Comparison of ENCODE assay signal across 8 cellular contexts in the genomic region with DNA sequence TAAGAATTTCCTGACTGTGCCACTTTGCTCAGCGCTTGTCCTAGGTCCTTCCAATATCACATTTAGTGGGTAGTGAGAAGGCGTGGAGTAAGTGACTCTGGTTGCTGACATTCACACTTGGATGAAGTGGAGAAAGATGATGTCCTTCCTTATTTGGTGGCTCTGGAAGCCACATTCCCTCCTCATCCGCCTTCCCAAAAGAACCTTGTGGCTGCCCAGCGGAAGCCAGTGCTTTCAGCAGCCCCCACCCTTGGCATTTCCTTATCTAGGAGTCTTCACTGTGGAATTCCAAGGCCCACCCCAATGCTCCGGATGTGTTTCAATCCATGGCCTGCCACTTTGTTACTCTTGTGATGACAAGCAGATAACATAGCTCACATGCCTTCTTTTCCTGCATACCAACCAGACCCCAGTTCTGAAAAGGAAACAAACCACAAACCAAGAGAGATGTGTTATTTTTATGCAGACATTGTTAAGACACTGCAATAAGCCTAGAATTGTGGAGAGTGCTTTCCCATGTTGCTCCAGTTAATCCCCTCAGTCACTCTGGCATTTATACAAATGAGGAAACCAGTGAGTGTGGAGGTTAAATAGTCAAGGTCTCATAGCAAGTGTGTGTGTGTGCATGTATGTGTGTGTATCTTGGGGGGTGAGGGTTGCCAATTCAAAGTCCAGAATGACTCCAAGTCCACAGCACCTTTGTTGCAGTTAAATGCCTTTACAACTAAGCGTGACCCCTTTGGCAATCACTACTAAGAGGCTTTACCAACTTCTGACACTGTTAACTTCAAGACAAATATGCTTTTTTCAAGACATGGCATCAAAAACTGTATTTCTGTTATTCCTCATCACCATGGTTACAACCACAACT. TPM values are rescaled to one million over a fixed set of nuclear protein-coding genes. Genes with fewer than 3 reads are reported as not detected.
DNase-seq lines count a peak whose midpoint lies in the region; ATAC-seq, FAIRE-seq and TF ChIP-seq lines count a peak whose summit lies in the region.
"Had no signal": no experiment of that assay in that cellular context is flagged by ENCODE, and none has a peak within 500 bp of the region (broad histone marks: within the 10 kb centered on the region; RNA-seq: fewer than 3 reads in every experiment).

No MANE protein-coding gene starts in this region.

- peak overlapping the region; percentile 61 for H3K9ac ChIP-seq in HepG2 (ENCODE audit: insufficient read depth, low read depth, low read length)

- TF ChIP-seq POLR2A in HepG2 (IDR thresholded peaks at IDR 0.05; ENCODE audit: insufficient read depth in 1 of 2, low read depth in 2 of 2, low read length in 2 of 2) (peak in 1 of 2 experiments; percentile 55; a peak in 2 of 4 replicates), vagina (IDR thresholded peaks at IDR 0.05) (no peak)

- H3K27me3 ChIP-seq in HepG2 (ENCODE audit: control insufficient read depth in 1 of 2, insufficient read depth in 2 of 2, low read length in 2 of 2) (no peaks in the 10 kb centered on the region), vagina (no peaks in the 10 kb centered on the region)

- H2AFZ ChIP-seq in HepG2 (ENCODE audit: low read length): no peak overlapping the region

- H3K36me3 ChIP-seq in HepG2 (replicated peaks in 1 of 2; ENCODE audit: control insufficient read depth in 1 of 2, insufficient read depth in 2 of 2, low read length in 2 of 2) (no peaks in the 10 kb centered on the region), vagina (no peaks in the 10 kb centered on the region)

- H3K4me1 ChIP-seq in HepG2 (ENCODE audit: insufficient read depth, low read length): peaks cover 72% of the 10 kb centered on the region
- H3K4me1 ChIP-seq in vagina: peaks cover 28% of the 10 kb centered on the region

- WGBS in HepG2 (ENCODE audit: low lambda C conversion rate): 2% methylated on average over 6 of the region's 6 CpGs

- CTCF ChIA-PET in HepG2 (lab: Yijun Ruan, JAX; ENCODE audit: low intra/inter-chr PET ratio, low total read pairs): no interaction called here

- DNase-seq in choroid plexus epithelial cell (ENCODE audit: low read depth): peak; percentile 92
- peak; percentile 96 for DNase-seq in HepG2 (ENCODE audit: low spot score)
- no peak for DNase-seq in vagina (ENCODE audit: extremely low spot score in 2 of 2)
- DNase-seq in NCI-H510A (lab: John Stamatoyannopoulos, UW): no peak
- DNase-seq: effector CD4-positive, alpha-beta T cell had no signal

- in situ Hi-C loops in HepG2 (cut with HindIII; ENCODE audit: extremely low pct_ligation_motif_present, low pct_unique_long_range_greater_than_20kb): no loop called here

- H3K4me2 ChIP-seq in HepG2 (ENCODE audit: low read depth, low read length): peak overlapping the region; percentile 78

- no peaks in the 10 kb centered on the region for H3K79me2 ChIP-seq in HepG2 (ENCODE audit: insufficient read depth, low read length)

- TF ChIP-seq CTCF in choroid plexus epithelial cell (conservative IDR thresholded peaks at IDR 0.05; ENCODE audit: low read depth, low read length) (no peak), HepG2 (CRISPR knock-in tag; IDR thresholded peaks at IDR 0.05) (no peak), vagina (IDR thresholded peaks at IDR 0.05) (no peak)

- peak; percentile 81 for ATAC-seq in HepG2
- ATAC-seq in GM19467 (IDR thresholded peaks at IDR 0.05; ENCODE audit: unreplicated experiment): no peak
- ATAC-seq in HG02588 (IDR thresholded peaks at IDR 0.05; ENCODE audit: unreplicated experiment): no peak

- 0 out of 2 replicates have a peak, but pooled peaks have one; percentile 4 for TF ChIP-seq RAD21 in Ishikawa (IDR thresholded peaks at IDR 0.05; ENCODE audit: low read depth)
- TF ChIP-seq RAD21 in HepG2 (CRISPR knock-in tag; IDR thresholded peaks at IDR 0.05): no peak

- H3K4me3 ChIP-seq in choroid plexus epithelial cell (ENCODE audit: low read depth, low read length) (no peak overlapping the region), HepG2 (replicated peaks in 1 of 3; ENCODE audit: insufficient read depth in 1 of 3, low read depth in 2 of 3, low read length in 3 of 3) (peak overlapping the region; percentile 23 to 47 (median 37); a peak in 4 of 6 replicates), vagina (no peak overlapping the region)

- TF ChIP-seq EP300 in Ishikawa (IDR thresholded peaks at IDR 0.05; ENCODE audit: borderline replicate concordance) (peak; percentile 89), HepG2 (IDR thresholded peaks at IDR 0.05; ENCODE audit: low read depth in 2 of 2, low read length in 2 of 2) (peak; percentile 66 to 91), HepG2 (CRISPR knock-in tag; IDR thresholded peaks at IDR 0.05; ENCODE audit: borderline replicate concordance) (peak; percentile 74)

- no peaks in the 10 kb centered on the region for H4K20me1 ChIP-seq in HepG2 (ENCODE audit: insufficient read depth, low read length)

- H3K9me3 ChIP-seq in HepG2 (ENCODE audit: low read length) (no peaks in the 10 kb centered on the region), vagina (no peaks in the 10 kb centered on the region)

- H3K27ac ChIP-seq in HepG2 (ENCODE audit: extremely low read length, insufficient read depth, low read length): peak overlapping the region; percentile 90
- H3K27ac ChIP-seq in vagina: peak overlapping the region; percentile 39

- POLR2A ChIA-PET in HepG2 (lab: Yijun Ruan, JAX): interaction anchor here (0.8 to 3.0 kb wide), 3 partner anchors 9 to 37 kb away, joined by 3 to 41 read pairs (median 11); a partner anchor contains a TSS

- FAIRE-seq in HepG2 (lab: Jason Lieb, UNC): peak; percentile 65

- TSS peak; percentile 95 for BruUV-seq in HepG2 (replicated peaks; lab: Mats Ljungman, UMichigan)

- intact Hi-C loops in HepG2 (cut with micrococcal nuclease; ENCODE audit: unreplicated experiment) (loop anchor here (1.0 kb wide), 1 partner anchor 10 kb away; a partner anchor contains a TSS), vagina (cut with DNase I) (no loop called here)

TF ChIP-seq in Ishikawa, 13 proteins besides CTCF, POLR2A, EP300 and RAD21 (continues in another document):
- TF ChIP-seq FOXM1 (IDR thresholded peaks at IDR 0.05; ENCODE audit: borderline replicate concordance, low read depth) (peak; percentile 83), TEAD4 (IDR thresholded peaks at IDR 0.05) (peak; percentile 93), CEBPB (IDR thresholded peaks at IDR 0.05) (no peak), TCF12 (IDR thresholded peaks at IDR 0.05; ENCODE audit: low read depth) (peak; percentile 65; the same call in 1 of the 2 replicates)

TF ChIP-seq in HepG2, 621 proteins besides CTCF, POLR2A, EP300 and RAD21 (continues in another document):
- TF ChIP-seq DMAP1 (CRISPR knock-in tag; IDR thresholded peaks at IDR 0.05): peak; percentile 74
- peak; percentile 88 for TF ChIP-seq TBX2 (CRISPR knock-in tag; IDR thresholded peaks at IDR 0.05; ENCODE audit: borderline replicate concordance)
- peak; percentile 73; the same call in 1 of the 2 replicates for TF ChIP-seq HDAC1 (CRISPR knock-in tag; IDR thresholded peaks at IDR 0.05)

RNA-seq across cellular contexts. Expression of a gene that starts 10.3 kb away (rescaled TPM):
- total RNA-seq in HepG2 (2016; rRNA removed; fragmentation: Illumina TruSeq; extraction: Trizol) (19.4 and 26.4 TPM in 2 replicates), vagina (not detected)
- 6.3 and 6.9 TPM in 2 replicates for total RNA-seq in HepG2 (2016; cell fraction: cytosol; rRNA removed; fragmentation: Illumina TruSeq; extraction: Trizol; ENCODE audit: low read depth)
- total RNA-seq in HepG2 (2016; cell fraction: insoluble cytoplasmic fraction; rRNA removed; fragmentation: Illumina TruSeq; extraction: Trizol): 19.5 and 30.2 TPM in 2 replicates
- 11.3 and 14.1 TPM in 2 replicates for total RNA-seq in HepG2 (2016; cell fraction: membrane; rRNA removed; fragmentation: Illumina TruSeq; extraction: Trizol)
- total RNA-seq in HepG2 (2016; cell fraction: nucleus; rRNA removed; fragmentation: Illumina TruSeq; extraction: Trizol): 12.6 and 13.8 TPM in 2 replicates
- polyA plus RNA-seq in HepG2 (2011; rRNA removed): 30.2 and 41.8 TPM in 2 replicates
- polyA plus RNA-seq in HepG2 (2011; cell fraction: cytosol; rRNA removed): 30.2 and 31.0 TPM in 2 replicates
- polyA plus RNA-seq in HepG2 (2011; cell fraction: nucleus; rRNA removed): 21.7 and 24.5 TPM in 2 replicates
- 10.9 and 13.5 TPM in 2 replicates for polyA plus RNA-seq in HepG2 (2012)
- polyA plus RNA-seq in HepG2 (2016; cell fraction: cytosol; fragmentation: Illumina TruSeq; extraction: Trizol; ENCODE audit: low read depth): 1.7 and 2.0 TPM in 2 replicates
- polyA plus RNA-seq in HepG2 (2016; cell fraction: insoluble cytoplasmic fraction; fragmentation: Illumina TruSeq; extraction: Trizol; ENCODE audit: low read depth): 21.2 and 22.2 TPM in 2 replicates
- polyA plus RNA-seq in HepG2 (2016; cell fraction: membrane; fragmentation: Illumina TruSeq; extraction: Trizol; ENCODE audit: low read depth): 3.4 TPM in 2 replicates
- 20.2 and 20.8 TPM in 2 replicates for polyA plus RNA-seq in HepG2 (2016; cell fraction: nucleus; fragmentation: Illumina TruSeq; extraction: Trizol; ENCODE audit: insufficient read depth, low read depth)
- polyA minus RNA-seq in HepG2 (2011; rRNA and poly(A)+ RNA removed; ENCODE audit: low replicate concordance): 0.09 and 24.0 TPM in 2 replicates
- 29.2 and 42.8 TPM in 2 replicates for polyA minus RNA-seq in HepG2 (2011; cell fraction: cytosol; rRNA and poly(A)+ RNA removed)
- polyA minus RNA-seq in HepG2 (2011; cell fraction: nucleus; rRNA and poly(A)+ RNA removed): 23.3 and 24.9 TPM in 2 replicates

RNA-seq across cellular contexts. Expression of a gene that starts 59.4 kb away (rescaled TPM):
- total RNA-seq in HepG2 (2016; rRNA removed; fragmentation: Illumina TruSeq; extraction: Trizol): 65.0 and 91.5 TPM in 2 replicates
- total RNA-seq in HepG2 (2016; cell fraction: cytosol; rRNA removed; fragmentation: Illumina TruSeq; extraction: Trizol; ENCODE audit: low read depth): 18.3 and 20.1 TPM in 2 replicates
- total RNA-seq in HepG2 (2016; cell fraction: insoluble cytoplasmic fraction; rRNA removed; fragmentation: Illumina TruSeq; extraction: Trizol): 67.6 and 98.6 TPM in 2 replicates
- total RNA-seq in HepG2 (2016; cell fraction: membrane; rRNA removed; fragmentation: Illumina TruSeq; extraction: Trizol): 26.0 and 27.0 TPM in 2 replicates
- total RNA-seq in HepG2 (2016; cell fraction: nucleus; rRNA removed; fragmentation: Illumina TruSeq; extraction: Trizol): 37.4 and 38.2 TPM in 2 replicates
- polyA plus RNA-seq in HepG2 (2011; rRNA removed): 17.6 and 27.1 TPM in 2 replicates
- polyA plus RNA-seq in HepG2 (2011; cell fraction: cytosol; rRNA removed): 10.7 and 13.9 TPM in 2 replicates
- polyA plus RNA-seq in HepG2 (2011; cell fraction: nucleus; rRNA removed): 16.3 and 18.7 TPM in 2 replicates
- polyA plus RNA-seq in HepG2 (2012): 22.4 and 34.0 TPM in 2 replicates
- polyA plus RNA-seq in HepG2 (2016; cell fraction: cytosol; fragmentation: Illumina TruSeq; extraction: Trizol; ENCODE audit: low read depth): 20.0 and 21.0 TPM in 2 replicates
- 82.9 and 97.7 TPM in 2 replicates for polyA plus RNA-seq in HepG2 (2016; cell fraction: insoluble cytoplasmic fraction; fragmentation: Illumina TruSeq; extraction: Trizol; ENCODE audit: low read depth)
- 21.4 and 21.6 TPM in 2 replicates for polyA plus RNA-seq in HepG2 (2016; cell fraction: membrane; fragmentation: Illumina TruSeq; extraction: Trizol; ENCODE audit: low read depth)
- polyA plus RNA-seq in HepG2 (2016; cell fraction: nucleus; fragmentation: Illumina TruSeq; extraction: Trizol; ENCODE audit: insufficient read depth, low read depth): 50.0 and 51.4 TPM in 2 replicates
- 9.4 and 24.9 TPM in 2 replicates for polyA minus RNA-seq in HepG2 (2011; rRNA and poly(A)+ RNA removed; ENCODE audit: low replicate concordance)
- polyA minus RNA-seq in HepG2 (2011; cell fraction: cytosol; rRNA and poly(A)+ RNA removed): 12.2 and 16.1 TPM in 2 replicates
- polyA minus RNA-seq in HepG2 (2011; cell fraction: nucleus; rRNA and poly(A)+ RNA removed): 33.6 and 36.3 TPM in 2 replicates
- 18.4 TPM for total RNA-seq in vagina

Comparison
In these comparisons a context has a peak if more than half of its experiments do, and no peak if none do; other contexts are left out.
1. DNase-seq: peak in choroid plexus epithelial cell (single experiment) and HepG2 (single experiment); none in vagina (0 of 2) and NCI-H510A (single experiment).
2. H3K4me3 ChIP-seq: peak in HepG2 (3 of 3); none in choroid plexus epithelial cell (single experiment) and vagina (0 of 2).